ENCODE assay signal across 25 cellular contexts in genomic region chr11:124315052-124315451, GRCh38. TPM values are rescaled to one million over a fixed set of nuclear protein-coding genes. Genes with fewer than 3 reads are reported as not detected.
DNase-seq lines count a peak whose midpoint lies in the region; ATAC-seq and TF ChIP-seq lines count a peak whose summit lies in the region.
"Had no signal": no experiment of that assay in that cellular context is flagged by ENCODE, and none has a peak within 500 bp of the region (broad histone marks: within the 10 kb centered on the region; RNA-seq: fewer than 3 reads in every experiment).

No MANE protein-coding gene starts in this region.

- no peak overlapping the region for H3K4me3 Mint-ChIP-seq in CD4-positive, alpha-beta T cell
- H3K4me3 Mint-ChIP-seq: IgD-negative memory B cell; mesothelial cell of epicardium; natural killer cell treated with Interleukin-12 subunit alpha and Interleukin-12 subunit beta and Interleukin-15 and Interleukin-18, amount 100 ng/mL, for 72 hours; stimulated activated naive CD8-positive, alpha-beta T cell treated with anti-CD3 and anti-CD28 coated beads, Interleukin-15, Interleukin-2, amounts not matched to agents 100 ng/mL and 50 ng/mL, for 24 hours; T-helper 1 cell treated with Interleukin-12 subunit alpha and Interleukin-12 subunit beta and Interleukin-4 antibody, amounts not matched to agents 30 μg/mL and 1 μg/mL, for 36 hours had no signal

- peak; percentile 57 for DNase-seq in EL
- DNase-seq in OCI-M1 (lab: John Stamatoyannopoulos, UW): peak; percentile 64
- DNase-seq in dermis blood vessel endothelial cell: peak; percentile 62
- peak; percentile 77 for DNase-seq in mesenchymal stem cell
- no peak for DNase-seq in CD4-positive, alpha-beta T cell
- no peak for DNase-seq in NCI-H2227 (lab: John Stamatoyannopoulos, UW; ENCODE audit: unreplicated experiment)
- DNase-seq: activated CD8-positive, alpha-beta memory T cell treated with anti-CD3 and anti-CD28 coated beads, Interleukin-2, amount 50 U/mL, for 48 hours; activated effector memory CD4-positive, alpha-beta T cell treated with anti-CD3 and anti-CD28 coated beads, Interleukin-2, amount 50 U/mL, for 16 hours; Calu3; kidney glomerular epithelial cell; NCI-H1930; NCI-H510A; SHP77 treated with DMSO at 0.1 percent for 48 hours; WERI-Rb-1 had no signal

- no peak overlapping the region for H2BK12ac ChIP-seq in mesenchymal stem cell (ENCODE audit: low read length in 2 of 2)

- intact Hi-C loops in CD4-positive, alpha-beta T cell (cut with DNase I, micrococcal nuclease): no loop called here

- H2BK5ac ChIP-seq in mesenchymal stem cell (ENCODE audit: low read depth, low read length, poor library complexity, severe bottlenecking): no peak overlapping the region

- 45% methylated on average over 2 of the region's 3 CpGs for WGBS in mesenchymal stem cell

- no peak overlapping the region for H2AFZ ChIP-seq in mesenchymal stem cell (ENCODE audit: low read depth, low read length)

- no peak overlapping the region for H2BK15ac ChIP-seq in mesenchymal stem cell (ENCODE audit: low read depth, poor library complexity, severe bottlenecking)

- no peak overlapping the region for H3K14ac ChIP-seq in mesenchymal stem cell (ENCODE audit: low read length in 2 of 2)

- H3K23ac ChIP-seq in mesenchymal stem cell (ENCODE audit: low read length in 2 of 2): no peak overlapping the region

- H4K91ac ChIP-seq in mesenchymal stem cell (ENCODE audit: low read length): no peak overlapping the region

- POLR2A ChIA-PET in CD4-positive, alpha-beta T cell (lab: Charles Lee): no interaction called here

- no peaks in the 10 kb centered on the region for H3K4me1 Mint-ChIP-seq in CD4-positive, alpha-beta T cell (ENCODE audit: low read depth)
- H3K4me1 Mint-ChIP-seq: IgD-negative memory B cell, mesothelial cell of epicardium had no signal

- no peak overlapping the region for H2BK120ac ChIP-seq in mesenchymal stem cell (ENCODE audit: low read depth, low read length)

- H3K36me3 ChIP-seq in mesenchymal stem cell (ENCODE audit: control insufficient read depth in 1 of 2, insufficient read depth in 2 of 2, low read depth in 1 of 2, low read length in 2 of 2): no peaks in the 10 kb centered on the region
- H3K36me3 ChIP-seq: BLaER1, tibial nerve, WERI-Rb-1 had no signal

- H4K8ac ChIP-seq in mesenchymal stem cell (ENCODE audit: low read length): no peak overlapping the region

- no peak overlapping the region for H3K18ac ChIP-seq in mesenchymal stem cell (ENCODE audit: low read depth in 1 of 2, low read length in 2 of 2)

- no peak overlapping the region for H3K27ac Mint-ChIP-seq in CD4-positive, alpha-beta T cell
- H3K27ac Mint-ChIP-seq: IgD-negative memory B cell; mesothelial cell of epicardium; natural killer cell treated with Interleukin-12 subunit alpha and Interleukin-12 subunit beta and Interleukin-15 and Interleukin-18, amount 100 ng/mL, for 72 hours; stimulated activated naive CD8-positive, alpha-beta T cell treated with anti-CD3 and anti-CD28 coated beads, Interleukin-15, Interleukin-2, amounts not matched to agents 100 ng/mL and 50 ng/mL, for 24 hours; T-helper 1 cell treated with Interleukin-12 subunit alpha and Interleukin-12 subunit beta and Interleukin-4 antibody, amounts not matched to agents 30 μg/mL and 1 μg/mL, for 36 hours had no signal

- H3K27ac ChIP-seq in mesenchymal stem cell (ENCODE audit: low read length, poor library complexity, severe bottlenecking): no peak overlapping the region
- no peak overlapping the region for H3K27ac ChIP-seq in CD4-positive, alpha-beta T cell (ENCODE audit: low read depth, low read length)
- H3K27ac ChIP-seq: BLaER1, tibial nerve, WERI-Rb-1 had no signal

- CTCF ChIA-PET in CD4-positive, alpha-beta T cell (lab: Charles Lee): no interaction called here

- no peak overlapping the region for H3K9ac ChIP-seq in mesenchymal stem cell (ENCODE audit: low read length)
- H3K9ac ChIP-seq: BLaER1 had no signal

- no peaks in the 10 kb centered on the region for H3K36me3 Mint-ChIP-seq in CD4-positive, alpha-beta T cell (ENCODE audit: low read depth)
- H3K36me3 Mint-ChIP-seq: IgD-negative memory B cell, mesothelial cell of epicardium had no signal

- no peak for ATAC-seq in CD4-positive, alpha-beta T cell (ENCODE audit: poor library complexity)
- ATAC-seq in GM19455 (IDR thresholded peaks at IDR 0.05; ENCODE audit: unreplicated experiment) (no peak), GM21526 (IDR thresholded peaks at IDR 0.05; ENCODE audit: low FRiP score, unreplicated experiment) (no peak)
- ATAC-seq: natural killer cell treated with Interleukin-12 subunit alpha and Interleukin-12 subunit beta and Interleukin-15 and Interleukin-18, amount 100 ng/mL, for 72 hours had no signal

- H2AK5ac ChIP-seq in mesenchymal stem cell (ENCODE audit: low read length, severe bottlenecking): no peak overlapping the region

- H3K79me1 ChIP-seq in mesenchymal stem cell (replicated peaks; ENCODE audit: low read length, poor library complexity, severe bottlenecking): no peaks in the 10 kb centered on the region

- H3K4me3 ChIP-seq in mesenchymal stem cell (ENCODE audit: insufficient read depth in 1 of 2, low read depth in 1 of 2, low read length in 2 of 2): no peak overlapping the region
- H3K4me3 ChIP-seq: BLaER1, tibial nerve had no signal

- no peak overlapping the region for H3K4ac ChIP-seq in mesenchymal stem cell (ENCODE audit: low read depth in 1 of 2, low read length in 2 of 2)

- H3K9me3 ChIP-seq in mesenchymal stem cell (ENCODE audit: control insufficient read depth, low read length): no peaks in the 10 kb centered on the region
- H3K9me3 ChIP-seq in CD4-positive, alpha-beta T cell (ENCODE audit: control insufficient read depth, low read length): no peaks in the 10 kb centered on the region
- H3K9me3 ChIP-seq: BLaER1, tibial nerve had no signal

- peaks cover 12% of the 10 kb centered on the region for H3K27me3 Mint-ChIP-seq in CD4-positive, alpha-beta T cell

- no peaks in the 10 kb centered on the region for H3K27me3 ChIP-seq in mesenchymal stem cell (ENCODE audit: control insufficient read depth in 1 of 2, insufficient read depth in 1 of 2, low read length in 2 of 2)
- H3K27me3 ChIP-seq in CD4-positive, alpha-beta T cell (ENCODE audit: control insufficient read depth, insufficient read depth, low read length): no peaks in the 10 kb centered on the region
- H3K27me3 ChIP-seq: BLaER1, tibial nerve had no signal

- no peak overlapping the region for H3K4me2 ChIP-seq in mesenchymal stem cell (ENCODE audit: low read length, poor library complexity, severe bottlenecking)
- H3K4me2 ChIP-seq: BLaER1 had no signal

- no peaks in the 10 kb centered on the region for H3K4me1 ChIP-seq in mesenchymal stem cell (ENCODE audit: control insufficient read depth, insufficient read depth, low read depth, low read length)
- H3K4me1 ChIP-seq: BLaER1, tibial nerve had no signal

- no peak for TF ChIP-seq CTCF in CD4-positive, alpha-beta T cell (IDR thresholded peaks at IDR 0.05)

- H3K9me3 Mint-ChIP-seq in CD4-positive, alpha-beta T cell: no peaks in the 10 kb centered on the region
- H3K9me3 Mint-ChIP-seq: mesothelial cell of epicardium; stimulated activated naive CD8-positive, alpha-beta T cell treated with anti-CD3 and anti-CD28 coated beads, Interleukin-15, Interleukin-2, amounts not matched to agents 100 ng/mL and 50 ng/mL, for 24 hours; T-helper 1 cell treated with Interleukin-12 subunit alpha and Interleukin-12 subunit beta and Interleukin-4 antibody, amounts not matched to agents 30 μg/mL and 1 μg/mL, for 36 hours had no signal

RNA-seq across cellular contexts. Expression of gene OR8D1, which starts 1.3 kb away (rescaled TPM):
- not detected in 2 replicates for total RNA-seq in dermis blood vessel endothelial cell
- polyA plus RNA-seq in mesenchymal stem cell (2013, experiment 1 of 2): 0.07 TPM
- 0.07 TPM for polyA plus RNA-seq in mesenchymal stem cell (2013, experiment 2 of 2)
- total RNA-seq in CD4-positive, alpha-beta T cell: not detected
- total RNA-seq: Calu3; cerebellum; frontal cortex; mesothelial cell of epicardium; natural killer cell treated with Interleukin-12 subunit alpha and Interleukin-12 subunit beta and Interleukin-15 and Interleukin-18, amount 100 ng/mL, for 72 hours; tibial nerve had no signal
- polyA plus RNA-seq: IgD-negative memory B cell had no signal

RNA-seq across cellular contexts. Expression of gene OR8D2, which starts 4.9 kb away (rescaled TPM):
- not detected in 2 replicates for total RNA-seq in dermis blood vessel endothelial cell
- not detected for polyA plus RNA-seq in mesenchymal stem cell (2013, experiment 1 of 2)
- not detected for polyA plus RNA-seq in mesenchymal stem cell (2013, experiment 2 of 2)
- total RNA-seq in CD4-positive, alpha-beta T cell: not detected
- total RNA-seq: Calu3; cerebellum; frontal cortex; mesothelial cell of epicardium; natural killer cell treated with Interleukin-12 subunit alpha and Interleukin-12 subunit beta and Interleukin-15 and Interleukin-18, amount 100 ng/mL, for 72 hours; tibial nerve had no signal
- polyA plus RNA-seq: IgD-negative memory B cell had no signal

RNA-seq across cellular contexts. Expression of gene OR8G5, which starts 58.9 kb away (rescaled TPM):
- not detected in 2 replicates for total RNA-seq in dermis blood vessel endothelial cell
- 0.03 TPM for polyA plus RNA-seq in mesenchymal stem cell (2013, experiment 1 of 2)
- not detected for polyA plus RNA-seq in mesenchymal stem cell (2013, experiment 2 of 2)
- total RNA-seq in CD4-positive, alpha-beta T cell: not detected
- total RNA-seq: Calu3; cerebellum; frontal cortex; mesothelial cell of epicardium; natural killer cell treated with Interleukin-12 subunit alpha and Interleukin-12 subunit beta and Interleukin-15 and Interleukin-18, amount 100 ng/mL, for 72 hours; tibial nerve had no signal
- polyA plus RNA-seq: IgD-negative memory B cell had no signal

Comparison
In these comparisons a context has a peak if more than half of its experiments do, and no peak if none do; other contexts are left out.
1. DNase-seq: peak in EL (single experiment), OCI-M1 (single experiment), dermis blood vessel endothelial cell (single experiment) and mesenchymal stem cell (single experiment); none in CD4-positive, alpha-beta T cell (0 of 10) and NCI-H2227 (single experiment).